26 cellular contexts compared by ENCODE assay signal in genomic region chr11:103699656-103700055, GRCh38.
"Had no signal": no experiment of that assay in that cellular context is flagged by ENCODE, and none has a peak within 500 bp of the region (broad histone marks: within the 10 kb centered on the region; RNA-seq: fewer than 3 reads in every experiment).

No MANE protein-coding gene starts in this region.

- H3K9me3 ChIP-seq: adrenal gland had no signal

- H3K27ac ChIP-seq: dorsolateral prefrontal cortex had no signal

- H3K36me3 Mint-ChIP-seq: activated naive CD8-positive, alpha-beta T cell; brain had no signal

- H3K27me3 ChIP-seq: adrenal gland, dorsolateral prefrontal cortex had no signal

- H3K9me3 Mint-ChIP-seq: activated CD4-positive, alpha-beta memory T cell treated with anti-CD3 and anti-CD28 coated beads, Interleukin-2, amount 10 ng/mL, durations not matched to agents 7 days and 5 days; activated CD4-positive, alpha-beta T cell treated with anti-CD3 and anti-CD28 coated beads, Interleukin-2, amount 10 ng/mL, durations not matched to agents 24 days and 14 days had no signal

- H3K27me3 Mint-ChIP-seq: activated CD4-positive, alpha-beta memory T cell treated with anti-CD3 and anti-CD28 coated beads, Interleukin-2, amount 10 ng/mL, durations not matched to agents 7 days and 5 days; activated CD4-positive, alpha-beta T cell treated with anti-CD3 and anti-CD28 coated beads for 36 hours; activated CD4-positive, alpha-beta T cell treated with anti-CD3 and anti-CD28 coated beads, Interleukin-2, amount 10 ng/mL, durations not matched to agents 24 days and 14 days; activated naive CD8-positive, alpha-beta T cell; brain; central memory CD8-positive, alpha-beta T cell; dendritic cell treated with granulocyte-macrophage colony-stimulating factor and Interleukin-4, amounts not matched to agents 40 ng/mL and 50 ng/mL, for 4 days had no signal

- H3K27ac Mint-ChIP-seq: activated CD4-positive, alpha-beta memory T cell treated with anti-CD3 and anti-CD28 coated beads, Interleukin-2, amount 10 ng/mL, durations not matched to agents 7 days and 5 days; activated CD4-positive, alpha-beta T cell treated with anti-CD3 and anti-CD28 coated beads for 36 hours; activated CD4-positive, alpha-beta T cell treated with anti-CD3 and anti-CD28 coated beads, Interleukin-2, amount 10 ng/mL, durations not matched to agents 24 days and 14 days; activated naive CD8-positive, alpha-beta T cell; activated T-helper 17 cell treated with anti-CD3 and anti-CD28 coated beads, Interleukin-2, amount 50 U/mL, for 72 hours; dendritic cell treated with granulocyte-macrophage colony-stimulating factor and Interleukin-4, amounts not matched to agents 40 ng/mL and 50 ng/mL, for 4 days; endodermal cell had no signal

- H3K4me3 Mint-ChIP-seq: activated CD4-positive, alpha-beta memory T cell treated with anti-CD3 and anti-CD28 coated beads, Interleukin-2, amount 10 ng/mL, durations not matched to agents 7 days and 5 days; activated CD4-positive, alpha-beta T cell treated with anti-CD3 and anti-CD28 coated beads for 36 hours; activated CD4-positive, alpha-beta T cell treated with anti-CD3 and anti-CD28 coated beads, Interleukin-2, amount 10 ng/mL, durations not matched to agents 24 days and 14 days; activated naive CD8-positive, alpha-beta T cell; activated T-cell treated with anti-CD3 and anti-CD28 coated beads, Interleukin-2, amount 50 U/mL, for 4 hours; activated T-helper 17 cell treated with anti-CD3 and anti-CD28 coated beads, Interleukin-2, amount 50 U/mL, for 72 hours; central memory CD8-positive, alpha-beta T cell; dendritic cell treated with granulocyte-macrophage colony-stimulating factor and Interleukin-4, amounts not matched to agents 40 ng/mL and 50 ng/mL, for 4 days; endodermal cell had no signal

- DNase-seq: activated CD4-positive, alpha-beta memory T cell treated with anti-CD3 and anti-CD28 coated beads, Interleukin-2, amount 10 ng/mL, durations not matched to agents 7 days and 5 days; activated CD4-positive, alpha-beta T cell treated with anti-CD3 and anti-CD28 coated beads for 36 hours; activated CD4-positive, alpha-beta T cell treated with anti-CD3 and anti-CD28 coated beads, Interleukin-2, amount 10 ng/mL, durations not matched to agents 24 days and 14 days; activated CD4-positive, CD25-positive, alpha-beta regulatory T cell; activated CD4-positive, CD25-positive, alpha-beta regulatory T cell treated with anti-CD3 and anti-CD28 coated beads, Interleukin-2, amount 50 U/mL, for 72 hours; activated CD8-positive, alpha-beta memory T cell treated with anti-CD3 and anti-CD28 coated beads, Interleukin-2, amount 50 U/mL, for 48 hours; activated effector memory CD4-positive, alpha-beta T cell treated with Interleukin-2 at 50 U/mL for 16 hours; activated gamma-delta T cell treated with Interleukin-2 at 50 U/mL for 16 hours; activated naive CD4-positive, alpha-beta T cell treated with anti-CD3 and anti-CD28 coated beads, Interleukin-2, amount 50 U/mL, for 16 hours; activated naive CD4-positive, alpha-beta T cell treated with Interleukin-2 at 50 U/mL for 16 hours; activated T-cell treated with anti-CD3 and anti-CD28 coated beads for 4 hours; activated T-cell treated with anti-CD3 and anti-CD28 coated beads, Interleukin-2, amount 50 U/mL, for 4 hours; adrenal gland; amygdala; aorta; dorsolateral prefrontal cortex; effector memory CD4-positive, alpha-beta T cell; endodermal cell; hippocampal formation; T-helper 2 cell had no signal

- H3K4me1 Mint-ChIP-seq: activated CD4-positive, alpha-beta memory T cell treated with anti-CD3 and anti-CD28 coated beads, Interleukin-2, amount 10 ng/mL, durations not matched to agents 7 days and 5 days; activated CD4-positive, alpha-beta T cell treated with anti-CD3 and anti-CD28 coated beads for 36 hours; activated CD4-positive, alpha-beta T cell treated with anti-CD3 and anti-CD28 coated beads, Interleukin-2, amount 10 ng/mL, durations not matched to agents 24 days and 14 days; activated T-helper 17 cell treated with anti-CD3 and anti-CD28 coated beads, Interleukin-2, amount 50 U/mL, for 72 hours; central memory CD8-positive, alpha-beta T cell; endodermal cell had no signal

- H3K36me3 ChIP-seq: adrenal gland had no signal

- H3K4me3 ChIP-seq: adrenal gland, coronary artery, dorsolateral prefrontal cortex had no signal
